Comparison of ENCODE assay signal across 8 cellular contexts in genomic region chr1:9293241-9293511, GRCh38. TPM values are rescaled to one million over a fixed set of nuclear protein-coding genes. Genes with fewer than 3 reads are reported as not detected.
A peak's percentile ranks its signal among the peaks of the same experiment; 100 is the strongest.
DNase-seq lines count a peak whose midpoint lies in the region; ATAC-seq, FAIRE-seq and TF ChIP-seq lines count a peak whose summit lies in the region.

No MANE protein-coding gene starts in this region.

- H3K27ac ChIP-seq in KOPT-K1 (ENCODE audit: low read depth, low read length, poor library complexity, severe bottlenecking) (peak overlapping the region; percentile 48), epithelial cell of prostate (peak overlapping the region; percentile 89), neuronal stem cell (replicated peaks; ENCODE audit: low read length) (no peak overlapping the region)

- peaks cover 6% of the 10 kb centered on the region for H3K79me1 ChIP-seq in neuronal stem cell (ENCODE audit: low read depth, low read length)

- H3K4ac ChIP-seq in neuronal stem cell (ENCODE audit: low read length), result no peak overlapping the region

- TF ChIP-seq CTCF in BE2C (IDR thresholded peaks at IDR 0.05; ENCODE audit: low read depth, low read length), result no peak

- no CpG with 5 or more reads among the region's 38 CpGs for WGBS in neuronal stem cell (ENCODE audit: extremely low coverage in 2 of 2, insufficient read length in 2 of 2, insufficient replicate concordance in 1 of 2), 2 donors

- peak overlapping the region; percentile 62 for H2AFZ ChIP-seq in neuronal stem cell (ENCODE audit: low read length)

- no peak for DNase-seq in BE2C
- no peak for DNase-seq in epithelial cell of prostate (ENCODE audit: low read depth, low spot score)
- no peak for DNase-seq in neuronal stem cell (ENCODE audit: low spot score)
- no peak for DNase-seq in GM12892 (ENCODE audit: insufficient read length)

- H3K36me3 ChIP-seq in BE2C (no peaks in the 10 kb centered on the region), KOPT-K1 (ENCODE audit: insufficient read depth, low read length) (no peaks in the 10 kb centered on the region), neuronal stem cell (replicated peaks in 1 of 2; ENCODE audit: control insufficient read depth in 2 of 2, insufficient read depth in 2 of 2, low read length in 2 of 2) (no peaks in the 10 kb centered on the region)

- no peak overlapping the region for H2BK12ac ChIP-seq in neuronal stem cell (ENCODE audit: low read length)

- no peak for TF ChIP-seq POLR2A in GM12892 (IDR thresholded peaks at IDR 0.05; ENCODE audit: low read depth, low read length)

- no peak overlapping the region for H3K23ac ChIP-seq in neuronal stem cell (ENCODE audit: low read depth, low read length, poor library complexity)

- no peaks in the 10 kb centered on the region; the same call in 1 of the 2 replicates for H3K4me1 ChIP-seq in BE2C
- H3K4me1 ChIP-seq in neuronal stem cell (ENCODE audit: control insufficient read depth in 2 of 2, insufficient read depth in 1 of 2, low read depth in 1 of 2, low read length in 2 of 2), result peaks cover 4 to 11% of the 10 kb centered on the region in 2 donors

- H3K4me2 ChIP-seq in neuronal stem cell (ENCODE audit: insufficient read depth, low read length, poor library complexity, severe bottlenecking), result peak overlapping the region; percentile 84

- H2BK15ac ChIP-seq in neuronal stem cell (ENCODE audit: low read length), result peak overlapping the region; percentile 88

- H4K91ac ChIP-seq in neuronal stem cell (ENCODE audit: low read depth, low read length, poor library complexity), result no peak overlapping the region

- peak overlapping the region; percentile 93 for H3K18ac ChIP-seq in neuronal stem cell (ENCODE audit: low read length)

- H2AK5ac ChIP-seq in neuronal stem cell (ENCODE audit: low read depth, low read length), result no peak overlapping the region

- no peaks in the 10 kb centered on the region for H3K27me3 ChIP-seq in BE2C
- peaks cover 0 to 58% (median 14%) of the 10 kb centered on the region in 3 experiments for H3K27me3 ChIP-seq in neuronal stem cell (ENCODE audit: control insufficient read depth in 3 of 3, insufficient read depth in 3 of 3, low read depth in 1 of 3, low read length in 3 of 3)

- H4K8ac ChIP-seq in neuronal stem cell (ENCODE audit: low read depth, low read length), result no peak overlapping the region

- H3K9me3 ChIP-seq in BE2C (no peaks in the 10 kb centered on the region), KOPT-K1 (ENCODE audit: insufficient read depth, low read length, poor library complexity, severe bottlenecking) (peaks cover 8% of the 10 kb centered on the region), neuronal stem cell (replicated peaks in 1 of 2; ENCODE audit: control insufficient read depth in 2 of 2, insufficient read depth in 1 of 2, low read depth in 1 of 2, low read length in 2 of 2) (peaks cover under 1 to 10% of the 10 kb centered on the region in 2 donors)

- FAIRE-seq in GM12892 (lab: Jason Lieb, UNC), result no peak

- H3K14ac ChIP-seq in neuronal stem cell (ENCODE audit: low read length), result no peak overlapping the region

- no peak for ATAC-seq in HG03571 (IDR thresholded peaks at IDR 0.05; ENCODE audit: unreplicated experiment)
- no peak for ATAC-seq in GM21447 (IDR thresholded peaks at IDR 0.05; ENCODE audit: unreplicated experiment)
- no peak for ATAC-seq in HG02870 (IDR thresholded peaks at IDR 0.05; ENCODE audit: unreplicated experiment)

- H2BK5ac ChIP-seq in neuronal stem cell (ENCODE audit: low read length), result no peak overlapping the region

- H3K4me3 ChIP-seq in BE2C (ENCODE audit: low read depth, low read length) (peak overlapping the region; percentile 53), neuronal stem cell (ENCODE audit: low read length in 2 of 2) (peak overlapping the region; percentile 21 to 82)

- H2BK120ac ChIP-seq in neuronal stem cell (ENCODE audit: low read depth, low read length), result no peak overlapping the region

- peak overlapping the region; percentile 89 for H3K9ac ChIP-seq in neuronal stem cell (ENCODE audit: low read depth, low read length, poor library complexity)

RNA-seq across cellular contexts. Expression of gene SPSB1, which starts 0.5 kb away (rescaled TPM):
- 8.9 TPM for polyA plus RNA-seq in BE2C (2012; ENCODE audit: insufficient read depth, insufficient read length, low read depth)
- polyA plus RNA-seq in neuronal stem cell (2013, experiment 1 of 2), result 5.2 TPM
- 5.1 TPM for polyA plus RNA-seq in neuronal stem cell (2013, experiment 2 of 2)
- polyA plus RNA-seq in GM12892 (2012; ENCODE audit: missing spikeins), result 3.8 TPM

RNA-seq across cellular contexts. Expression of gene H6PD, which starts 58.6 kb away (rescaled TPM):
- 0.60 TPM for polyA plus RNA-seq in BE2C (2012; ENCODE audit: insufficient read depth, insufficient read length, low read depth)
- polyA plus RNA-seq in neuronal stem cell (2013, experiment 1 of 2), result 14.1 TPM
- polyA plus RNA-seq in neuronal stem cell (2013, experiment 2 of 2), result 15.0 TPM
- polyA plus RNA-seq in GM12892 (2012; ENCODE audit: missing spikeins), result 6.6 TPM
